1 cellular context compared by ENCODE assay signal in genomic region chr1:9143250-9143649, GRCh38.
TF ChIP-seq lines count a peak whose summit lies in the region.

No MANE protein-coding gene starts in this region.

TF ChIP-seq in H1, 55 proteins besides CTCF, POLR2A, EP300 and RAD21 (continued from another document):
- TF ChIP-seq RFX5 (IDR thresholded peaks at IDR 0.05; ENCODE audit: borderline replicate concordance, low read depth, low read length), result no peak
